In the genomic region with DNA sequence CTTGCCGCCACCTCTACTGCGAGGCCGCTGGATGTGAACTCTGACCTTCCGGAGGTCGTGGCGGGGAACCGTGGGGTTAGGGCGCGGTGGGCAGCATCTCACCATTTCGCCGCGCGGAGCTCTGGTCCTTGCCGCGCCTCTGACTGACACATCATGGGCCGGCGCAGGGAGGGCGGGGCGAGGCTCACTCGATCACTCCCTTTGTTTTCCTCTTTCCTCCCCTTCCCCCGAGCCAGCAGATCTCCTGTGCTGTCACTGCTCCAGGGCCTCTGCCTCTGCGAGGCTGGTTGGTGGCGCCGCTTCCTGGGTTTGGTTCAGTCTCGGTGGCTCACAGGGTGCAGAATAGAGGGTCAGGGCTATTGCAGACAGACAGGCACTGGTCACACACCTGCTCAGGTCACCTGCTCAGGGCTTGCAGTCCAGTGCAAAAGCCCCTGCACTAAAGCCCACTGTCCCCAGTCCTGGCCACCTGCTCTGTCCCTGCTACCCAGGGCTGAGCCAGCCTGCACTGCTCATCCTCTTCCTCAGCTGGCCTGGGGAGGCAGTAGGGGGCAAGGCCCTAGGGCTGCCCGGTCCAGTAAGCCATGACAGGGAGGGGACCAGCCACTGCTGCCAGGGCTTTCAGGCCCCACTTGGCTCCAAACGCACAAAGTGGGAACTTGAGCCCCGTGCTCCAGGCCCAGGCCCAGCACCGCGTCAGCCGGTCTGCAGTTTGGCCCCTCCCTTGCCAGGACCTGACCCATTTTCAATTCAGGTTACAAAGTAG, we compare ENCODE assay signal across 9 cellular contexts. TPM values are rescaled to one million over a fixed set of nuclear protein-coding genes. Genes with fewer than 3 reads are reported as not detected.
DNase-seq lines count a peak whose midpoint lies in the region; ATAC-seq and TF ChIP-seq lines count a peak whose summit lies in the region.
"Had no signal": no experiment of that assay in that cellular context is flagged by ENCODE, and none has a peak within 500 bp of the region (broad histone marks: within the 10 kb centered on the region; RNA-seq: fewer than 3 reads in every experiment).

No MANE protein-coding gene starts in this region.

- no peaks in the 10 kb centered on the region for H3K27me3 Mint-ChIP-seq in chondrocyte (ENCODE audit: low read depth)

- no peaks in the 10 kb centered on the region for H3K9me3 Mint-ChIP-seq in chondrocyte (ENCODE audit: low read depth)

- no peak overlapping the region for H3K4me3 Mint-ChIP-seq in chondrocyte (ENCODE audit: unreplicated experiment)

- H3K4me1 Mint-ChIP-seq in chondrocyte (ENCODE audit: low read depth) = peaks cover 50% of the 10 kb centered on the region

- no peaks in the 10 kb centered on the region for H3K36me3 Mint-ChIP-seq in chondrocyte (ENCODE audit: low read depth)

- no peak for ATAC-seq in GM21381 (IDR thresholded peaks at IDR 0.05; ENCODE audit: unreplicated experiment)

- DNase-seq in HUDEP-2 (lab: John Stamatoyannopoulos, UW; ENCODE audit: unreplicated experiment in 76 of 76) (peak in 53 of 76 experiments; percentile 3 to 73 (median 52)), hypothalamus (lab: John Stamatoyannopoulos, UW) (peak in 39 of 51 donors; percentile 21 to 78 (median 46)), retinal pigment epithelial cell (ENCODE audit: low read depth) (no peak), GF-D8 (lab: John Stamatoyannopoulos, UW) (no peak), NCI-H748 (lab: John Stamatoyannopoulos, UW; ENCODE audit: unreplicated experiment) (no peak), chondrocyte (ENCODE audit: low spot score) (no peak)

- H3K27ac ChIP-seq in angular gyrus (ENCODE audit: low read depth, low read length) = peak overlapping the region; percentile 90

- H3K27ac Mint-ChIP-seq in chondrocyte (ENCODE audit: unreplicated experiment) = no peak overlapping the region

- no peak overlapping the region for H3K4me3 ChIP-seq in retinal pigment epithelial cell (ENCODE audit: low read length)
- H3K4me3 ChIP-seq: lung had no signal

- peak; percentile 5 for TF ChIP-seq CTCF in retinal pigment epithelial cell (conservative IDR thresholded peaks at IDR 0.05; ENCODE audit: low read depth, low read length)
- TF ChIP-seq CTCF in chondrocyte (IDR thresholded peaks at IDR 0.05) = no peak

RNA-seq across cellular contexts. Expression of gene PISD, which starts 36.2 kb away (rescaled TPM):
- total RNA-seq in chondrocyte = 28.6 to 32.8 TPM (median 28.9 TPM) in 3 replicates

Comparison
In these comparisons a context has a peak if more than half of its experiments do, and no peak if none do; other contexts are left out.
1. DNase-seq: peak in HUDEP-2 (53 of 76) and hypothalamus (39 of 51); none in retinal pigment epithelial cell (single experiment), GF-D8 (single experiment), NCI-H748 (single experiment) and chondrocyte (single experiment).